1 cellular context compared by ENCODE assay signal in the genomic region with DNA sequence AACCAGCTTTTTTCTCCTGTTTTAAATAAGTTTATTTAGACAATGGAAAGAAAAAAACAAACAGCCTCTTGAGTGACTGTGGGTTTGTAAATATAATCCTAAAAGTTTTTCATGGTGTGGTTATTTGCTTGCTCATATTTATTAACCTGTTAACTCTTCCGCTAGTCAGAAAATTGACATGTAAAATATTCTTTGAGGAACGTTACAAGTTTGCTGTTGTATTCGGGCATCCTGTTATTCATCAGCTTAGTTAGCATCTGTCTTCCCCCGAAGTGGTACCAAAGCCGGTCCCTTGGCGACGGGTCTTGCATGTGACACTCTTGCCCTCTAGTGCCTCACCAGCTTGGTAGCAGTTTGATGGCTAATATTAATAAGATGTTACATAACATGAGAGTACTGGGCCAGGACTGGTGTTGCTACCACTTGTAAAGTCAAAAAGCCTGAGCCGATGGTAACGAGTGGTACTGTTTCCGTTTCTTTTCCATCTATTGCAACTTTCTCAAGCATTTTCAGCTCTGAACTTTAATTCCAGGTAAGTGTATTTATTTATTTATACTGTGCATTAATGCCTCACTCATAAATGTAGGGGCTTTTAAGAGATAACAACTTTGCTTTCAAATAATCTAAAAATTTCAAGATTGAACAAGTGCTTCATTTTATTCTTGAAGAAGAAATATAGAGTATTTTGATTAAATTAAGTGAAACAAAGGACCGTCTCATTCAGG.
A peak's percentile ranks its signal among the peaks of the same experiment; 100 is the strongest.
TF ChIP-seq lines count a peak whose summit lies in the region.

A gene (plus strand): TSS at position 426 of the 725 bp plus-strand sequence. CDS start 19,425 bp downstream, outside the sequence.

TF ChIP-seq in SK-N-SH, 30 proteins besides CTCF, POLR2A, EP300 and RAD21 (continued from another document):
- TF ChIP-seq, protein P1, sequence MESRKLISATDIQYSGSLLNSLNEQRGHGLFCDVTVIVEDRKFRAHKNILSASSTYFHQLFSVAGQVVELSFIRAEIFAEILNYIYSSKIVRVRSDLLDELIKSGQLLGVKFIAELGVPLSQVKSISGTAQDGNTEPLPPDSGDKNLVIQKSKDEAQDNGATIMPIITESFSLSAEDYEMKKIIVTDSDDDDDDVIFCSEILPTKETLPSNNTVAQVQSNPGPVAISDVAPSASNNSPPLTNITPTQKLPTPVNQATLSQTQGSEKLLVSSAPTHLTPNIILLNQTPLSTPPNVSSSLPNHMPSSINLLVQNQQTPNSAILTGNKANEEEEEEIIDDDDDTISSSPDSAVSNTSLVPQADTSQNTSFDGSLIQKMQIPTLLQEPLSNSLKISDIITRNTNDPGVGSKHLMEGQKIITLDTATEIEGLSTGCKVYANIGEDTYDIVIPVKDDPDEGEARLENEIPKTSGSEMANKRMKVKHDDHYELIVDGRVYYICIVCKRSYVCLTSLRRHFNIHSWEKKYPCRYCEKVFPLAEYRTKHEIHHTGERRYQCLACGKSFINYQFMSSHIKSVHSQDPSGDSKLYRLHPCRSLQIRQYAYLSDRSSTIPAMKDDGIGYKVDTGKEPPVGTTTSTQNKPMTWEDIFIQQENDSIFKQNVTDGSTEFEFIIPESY (IDR thresholded peaks at IDR 0.05; ENCODE audit: borderline replicate concordance, low read depth): no peak
- TF ChIP-seq GATA2 (CRISPR knock-in tag; IDR thresholded peaks at IDR 0.05): no peak
- no peak for TF ChIP-seq YY1 (IDR thresholded peaks at IDR 0.05; ENCODE audit: low read depth)
- TF ChIP-seq RXRA (IDR thresholded peaks at IDR 0.05; ENCODE audit: borderline replicate concordance, low read depth): no peak
- TF ChIP-seq TCF12 (IDR thresholded peaks at IDR 0.05): no peak
- no peak for TF ChIP-seq JUND (IDR thresholded peaks at IDR 0.05)
- TF ChIP-seq RFX5 (IDR thresholded peaks at IDR 0.05; ENCODE audit: low read length): peak; percentile 57; the same call in 1 of the 2 replicates
TF ChIP-seq in SK-N-SH: peak in this region for 3.
